ENCODE assay signal across 27 cellular contexts in the genomic region with DNA sequence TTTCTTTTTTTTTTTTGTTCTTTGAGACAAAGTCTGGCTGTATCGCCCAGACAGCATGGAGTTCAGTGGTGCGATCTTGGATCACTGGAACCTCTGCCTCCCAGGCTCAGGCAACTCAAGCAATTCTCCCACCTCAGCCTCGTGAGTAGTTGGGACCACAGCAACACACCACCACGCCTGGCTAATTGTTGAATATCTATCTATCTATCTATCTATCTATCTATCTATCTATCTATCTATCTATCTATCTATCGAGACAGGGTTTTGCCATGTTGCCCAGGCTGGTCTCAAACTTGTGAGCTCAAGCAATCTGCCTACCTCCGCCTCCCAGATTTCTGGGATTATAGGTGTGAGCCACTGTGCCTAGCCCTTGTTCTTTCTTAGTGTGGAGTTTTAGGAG.
"Had no signal": no experiment of that assay in that cellular context is flagged by ENCODE, and none has a peak within 500 bp of the region (broad histone marks: within the 10 kb centered on the region; RNA-seq: fewer than 3 reads in every experiment).

No MANE protein-coding gene starts in this region.

- H3K27me3 ChIP-seq: left lung, ovary, suprapubic skin, tibial nerve, upper lobe of left lung had no signal

- H3K4me1 ChIP-seq: prostate gland had no signal

- ATAC-seq: left colon; left lung; mucosa of descending colon; naive thymus-derived CD4-positive, alpha-beta T cell; natural killer cell treated with Interleukin-12 subunit alpha and Interleukin-12 subunit beta and Interleukin-15 and Interleukin-18, amount 100 ng/mL, for 72 hours; right cardiac atrium; sciatic nerve; stimulated activated effector memory CD8-positive, alpha-beta T cell treated with anti-CD3 and anti-CD28 coated beads, Interleukin-12 subunit alpha, Interleukin-12 subunit beta, amount 100 ng/mL, for 72 hours had no signal

- H3K36me3 Mint-ChIP-seq: naive thymus-derived CD4-positive, alpha-beta T cell; stimulated activated effector memory CD8-positive, alpha-beta T cell treated with anti-CD3 and anti-CD28 coated beads, Interleukin-12 subunit alpha, Interleukin-12 subunit beta, amount 100 ng/mL, for 72 hours had no signal

- H3K9me3 ChIP-seq: left lung, mucosa of descending colon, ovary, prostate gland, suprapubic skin, thoracic aorta, tibial nerve, upper lobe of left lung had no signal

- H3K4me3 ChIP-seq: left lung, lung, mucosa of descending colon, ovary, prostate gland, skin epidermis, suprapubic skin, tibial nerve, upper lobe of left lung had no signal

- DNase-seq: head of caudate nucleus; hippocampal formation; kidney glomerular epithelial cell; left colon; left lung; midbrain; mucosa of descending colon; naive thymus-derived CD4-positive, alpha-beta T cell; ovary; retina; right cardiac atrium; stimulated activated CD4-positive, alpha-beta T cell treated with anti-CD3 and anti-CD28 coated beads, Interleukin-12 subunit alpha, Interleukin-12 subunit beta, amount 100 ng/mL, for 4 hours; stimulated activated CD4-positive, alpha-beta T cell treated with anti-CD3 and anti-CD28 coated beads, Interleukin-15, amount 100 ng/mL, for 24 hours; stimulated activated CD4-positive, alpha-beta T cell treated with anti-CD3 and anti-CD28 coated beads, Interleukin-2, amount 100 ng/mL, for 24 hours; stimulated activated CD4-positive, alpha-beta T cell treated with anti-CD3 and anti-CD28 coated beads, Interleukin-4, amount 100 ng/mL, for 1 hour; stimulated activated naive CD4-positive, alpha-beta T cell; upper lobe of left lung had no signal

- H3K36me3 ChIP-seq: left lung, ovary, prostate gland, suprapubic skin, thoracic aorta, tibial nerve, upper lobe of left lung had no signal

- H3K27ac Mint-ChIP-seq: naive thymus-derived CD4-positive, alpha-beta T cell; natural killer cell treated with Interleukin-12 subunit alpha and Interleukin-12 subunit beta and Interleukin-15 and Interleukin-18, amount 100 ng/mL, for 72 hours; stimulated activated effector memory CD8-positive, alpha-beta T cell treated with anti-CD3 and anti-CD28 coated beads, Interleukin-12 subunit alpha, Interleukin-12 subunit beta, amount 100 ng/mL, for 72 hours; stimulated activated naive CD8-positive, alpha-beta T cell treated with anti-CD3 and anti-CD28 coated beads, Interleukin-15, Interleukin-2, amounts not matched to agents 100 ng/mL and 50 ng/mL, for 24 hours had no signal

- H3K27ac ChIP-seq: left lung, ovary, prostate gland, skin epidermis had no signal

- H3K4me1 Mint-ChIP-seq: naive thymus-derived CD4-positive, alpha-beta T cell; stimulated activated effector memory CD8-positive, alpha-beta T cell treated with anti-CD3 and anti-CD28 coated beads, Interleukin-12 subunit alpha, Interleukin-12 subunit beta, amount 100 ng/mL, for 72 hours had no signal

- H3K9me3 Mint-ChIP-seq: stimulated activated effector memory CD8-positive, alpha-beta T cell treated with anti-CD3 and anti-CD28 coated beads, Interleukin-12 subunit alpha, Interleukin-12 subunit beta, amount 100 ng/mL, for 72 hours; stimulated activated naive CD8-positive, alpha-beta T cell treated with anti-CD3 and anti-CD28 coated beads, Interleukin-15, Interleukin-2, amounts not matched to agents 100 ng/mL and 50 ng/mL, for 24 hours had no signal

- H3K4me3 Mint-ChIP-seq: naive thymus-derived CD4-positive, alpha-beta T cell; natural killer cell treated with Interleukin-12 subunit alpha and Interleukin-12 subunit beta and Interleukin-15 and Interleukin-18, amount 100 ng/mL, for 72 hours; stimulated activated effector memory CD8-positive, alpha-beta T cell treated with anti-CD3 and anti-CD28 coated beads, Interleukin-12 subunit alpha, Interleukin-12 subunit beta, amount 100 ng/mL, for 72 hours; stimulated activated naive CD8-positive, alpha-beta T cell treated with anti-CD3 and anti-CD28 coated beads, Interleukin-15, Interleukin-2, amounts not matched to agents 100 ng/mL and 50 ng/mL, for 24 hours had no signal
